In the genomic region with DNA sequence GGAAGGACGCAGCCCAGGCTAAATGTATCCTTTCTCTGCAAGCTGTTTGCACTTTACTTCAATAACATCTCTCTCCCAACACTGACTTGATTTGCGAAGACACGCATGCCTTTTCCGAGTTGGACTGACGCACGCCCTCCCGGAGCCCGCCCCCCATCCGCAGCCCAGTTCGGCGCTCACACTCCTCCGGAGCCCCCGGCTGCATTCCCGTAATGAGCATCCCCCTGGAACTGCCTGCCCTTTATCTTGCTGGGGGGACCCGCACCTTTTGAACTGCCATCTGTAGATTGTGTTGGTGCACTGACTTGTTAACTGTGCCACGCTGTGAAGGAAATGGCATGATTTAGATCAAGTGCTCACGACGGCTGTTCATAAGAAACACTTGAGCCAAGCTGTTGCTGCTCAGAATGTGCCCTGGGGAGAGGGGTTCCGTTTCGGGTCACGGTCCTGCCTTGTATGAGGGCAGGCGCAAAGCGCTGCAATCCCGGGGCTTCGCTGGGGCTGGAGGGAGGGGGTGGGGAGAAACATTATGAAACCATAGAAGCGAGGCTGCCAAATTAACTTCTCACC, we compare ENCODE assay signal across 10 cellular contexts.
A peak's percentile ranks its signal among the peaks of the same experiment; 100 is the strongest.
DNase-seq lines count a peak whose midpoint lies in the region; ATAC-seq and TF ChIP-seq lines count a peak whose summit lies in the region.
"Had no signal": no experiment of that assay in that cellular context is flagged by ENCODE, and none has a peak within 500 bp of the region (broad histone marks: within the 10 kb centered on the region; RNA-seq: fewer than 3 reads in every experiment).

No MANE protein-coding gene starts in this region.

- H3K9me2 ChIP-seq in PC-9 (ENCODE audit: insufficient read depth) = no peaks in the 10 kb centered on the region

- H3F3A ChIP-seq in PC-9 (ENCODE audit: insufficient read depth, low read depth) = no peaks in the 10 kb centered on the region

- ATAC-seq in omental fat pad (ENCODE audit: low FRiP score) = peak; percentile 83

- POLR2A ChIA-PET in PC-9 (lab: Charles Lee; ENCODE audit: unreplicated experiment) = no interaction called here

- no peak overlapping the region for H3K27ac ChIP-seq in PC-9

- H3K4me3 ChIP-seq in PC-9 = no peak overlapping the region

- peak overlapping the region; percentile 93 for H3K4me3 Mint-ChIP-seq in glutamatergic neuron (ENCODE audit: unreplicated experiment)

- H3K79me2 ChIP-seq in PC-9 (ENCODE audit: low read depth) = no peaks in the 10 kb centered on the region

- DNase-seq in AG20443 (ENCODE audit: low spot score) = peak; percentile 49
- DNase-seq in NCI-H2227 treated with DMSO at 0.1 percent for 48 hours (lab: John Stamatoyannopoulos, UW) = peak; percentile 78
- peak; percentile 54 for DNase-seq in glutamatergic neuron
- no peak for DNase-seq in omental fat pad (ENCODE audit: low spot score)
- DNase-seq in putamen (ENCODE audit: low spot score) = no peak
- no peak for DNase-seq in RPMI8226
- DNase-seq in PC-9 = no peak
- no peak for DNase-seq in nucleus accumbens (lab: John Stamatoyannopoulos, UW)
- DNase-seq: caudate nucleus, SW 1271 had no signal

- H3K4me2 ChIP-seq in PC-9 = no peak overlapping the region

- H3K4me1 Mint-ChIP-seq in glutamatergic neuron (ENCODE audit: low read depth, unreplicated experiment) = peaks cover 16% of the 10 kb centered on the region

- CTCF ChIA-PET in PC-9 (lab: Charles Lee) = no interaction called here

- H3K27me3 ChIP-seq in PC-9 (ENCODE audit: insufficient read depth, low read depth) = no peaks in the 10 kb centered on the region

- no peaks in the 10 kb centered on the region for H3K9me3 ChIP-seq in PC-9 (ENCODE audit: insufficient read depth, low read depth)

- no peaks in the 10 kb centered on the region for H3K9me3 Mint-ChIP-seq in glutamatergic neuron (ENCODE audit: unreplicated experiment)

- H3K36me3 ChIP-seq in PC-9 (ENCODE audit: low read depth) = no peaks in the 10 kb centered on the region

- intact Hi-C loops in PC-9 (cut with micrococcal nuclease; ENCODE audit: unreplicated experiment) = no loop called here

- no peaks in the 10 kb centered on the region for H3K36me3 Mint-ChIP-seq in glutamatergic neuron (ENCODE audit: unreplicated experiment)

- H3K4me1 ChIP-seq in PC-9 (replicated peaks; ENCODE audit: insufficient read depth) = no peaks in the 10 kb centered on the region

- no peaks in the 10 kb centered on the region for H4K20me1 ChIP-seq in PC-9 (ENCODE audit: insufficient read depth)

- peaks cover 2% of the 10 kb centered on the region for H3K27me3 Mint-ChIP-seq in glutamatergic neuron (ENCODE audit: unreplicated experiment)

- H2AFZ ChIP-seq in PC-9 = no peak overlapping the region

- peak overlapping the region; percentile 64 for H3K27ac Mint-ChIP-seq in glutamatergic neuron (ENCODE audit: unreplicated experiment)

- no TSS peak for BruUV-seq in PC-9 (replicated peaks; lab: Mats Ljungman, UMichigan)

- no peak for TF ChIP-seq CTCF in glutamatergic neuron (IDR thresholded peaks at IDR 0.05; ENCODE audit: partially characterized antibody, unreplicated experiment)
- TF ChIP-seq CTCF in omental fat pad (IDR thresholded peaks at IDR 0.05) = no peak
- TF ChIP-seq CTCF in PC-9 (conservative IDR thresholded peaks at IDR 0.05) = no peak

Comparison
In these comparisons a context has a peak if more than half of its experiments do, and no peak if none do; other contexts are left out.
1. DNase-seq: peak in AG20443 (single experiment), NCI-H2227 treated with DMSO at 0.1 percent for 48 hours (single experiment) and glutamatergic neuron (single experiment); none in omental fat pad (single experiment), putamen (single experiment), RPMI8226 (single experiment), PC-9 (0 of 2) and nucleus accumbens (0 of 56).